In genomic region chr17:50913120-50913519, GRCh38 we compare ENCODE assay signal across 17 cellular contexts. TPM values are rescaled to one million over a fixed set of nuclear protein-coding genes. Genes with fewer than 3 reads are reported as not detected.
A peak's percentile ranks its signal among the peaks of the same experiment; 100 is the strongest.
DNase-seq lines count a peak whose midpoint lies in the region; ATAC-seq and TF ChIP-seq lines count a peak whose summit lies in the region.
"Had no signal": no experiment of that assay in that cellular context is flagged by ENCODE, and none has a peak within 500 bp of the region (broad histone marks: within the 10 kb centered on the region; RNA-seq: fewer than 3 reads in every experiment).

No MANE protein-coding gene starts in this region.

- no peak overlapping the region for H3K9ac ChIP-seq in neuronal stem cell (ENCODE audit: low read depth, low read length, poor library complexity)

- H3K9me3 Mint-ChIP-seq in activated CD8-positive, alpha-beta T cell treated with anti-CD3 and anti-CD28 coated beads, Interleukin-2, amount 10 ng/mL, durations not matched to agents 7 days and 5 days (ENCODE audit: insufficient read depth) = no peaks in the 10 kb centered on the region
- H3K9me3 Mint-ChIP-seq in activated CD8-positive, alpha-beta T cell treated with anti-CD3 and anti-CD28 coated beads for 36 hours = no peaks in the 10 kb centered on the region
- peaks cover 5% of the 10 kb centered on the region for H3K9me3 Mint-ChIP-seq in activated naive CD8-positive, alpha-beta T cell treated with anti-CD3 and anti-CD28 coated beads, Interleukin-2, amount 50 U/mL, for 24 hours

- H3K9me3 ChIP-seq in neuronal stem cell (replicated peaks in 1 of 2; ENCODE audit: control insufficient read depth in 2 of 2, insufficient read depth in 1 of 2, low read depth in 1 of 2, low read length in 2 of 2) = peaks cover 0 to 4% of the 10 kb centered on the region in 2 donors
- no peaks in the 10 kb centered on the region for H3K9me3 ChIP-seq in MG63

- peaks cover 1% of the 10 kb centered on the region for H3K36me3 Mint-ChIP-seq in activated CD8-positive, alpha-beta T cell treated with anti-CD3 and anti-CD28 coated beads, Interleukin-2, amount 10 ng/mL, durations not matched to agents 7 days and 5 days (ENCODE audit: low read depth)
- no peaks in the 10 kb centered on the region for H3K36me3 Mint-ChIP-seq in activated CD8-positive, alpha-beta T cell treated with anti-CD3 and anti-CD28 coated beads for 36 hours (ENCODE audit: low read depth)
- no peaks in the 10 kb centered on the region for H3K36me3 Mint-ChIP-seq in activated naive CD8-positive, alpha-beta T cell treated with anti-CD3 and anti-CD28 coated beads, Interleukin-2, amount 50 U/mL, for 24 hours (ENCODE audit: low read depth)

- no peaks in the 10 kb centered on the region for H3K79me1 ChIP-seq in neuronal stem cell (ENCODE audit: low read depth, low read length)

- H3K27me3 Mint-ChIP-seq in activated CD8-positive, alpha-beta T cell treated with anti-CD3 and anti-CD28 coated beads, Interleukin-2, amount 10 ng/mL, durations not matched to agents 7 days and 5 days (ENCODE audit: low read depth) = peaks cover 2% of the 10 kb centered on the region
- H3K27me3 Mint-ChIP-seq in activated CD8-positive, alpha-beta T cell treated with anti-CD3 and anti-CD28 coated beads for 36 hours = no peaks in the 10 kb centered on the region
- no peaks in the 10 kb centered on the region for H3K27me3 Mint-ChIP-seq in activated naive CD8-positive, alpha-beta T cell treated with anti-CD3 and anti-CD28 coated beads, Interleukin-2, amount 50 U/mL, for 24 hours

- H4K8ac ChIP-seq in neuronal stem cell (ENCODE audit: low read depth, low read length) = no peak overlapping the region

- H3K27ac Mint-ChIP-seq in activated CD8-positive, alpha-beta T cell treated with anti-CD3 and anti-CD28 coated beads, Interleukin-2, amount 10 ng/mL, durations not matched to agents 7 days and 5 days = peak overlapping the region; percentile 66
- H3K27ac Mint-ChIP-seq in activated CD8-positive, alpha-beta T cell treated with anti-CD3 and anti-CD28 coated beads for 36 hours = no peak overlapping the region
- H3K27ac Mint-ChIP-seq in activated naive CD8-positive, alpha-beta T cell treated with anti-CD3 and anti-CD28 coated beads, Interleukin-2, amount 50 U/mL, for 24 hours = peak overlapping the region; percentile 46

- H3K4me3 ChIP-seq in neuronal stem cell (ENCODE audit: low read length in 2 of 2) (no peak overlapping the region), MG63 (no peak overlapping the region)
- H3K4me3 ChIP-seq: GM12878 had no signal

- peaks cover 24 to 27% of the 10 kb centered on the region in 2 donors for H3K4me1 ChIP-seq in neuronal stem cell (ENCODE audit: control insufficient read depth in 2 of 2, insufficient read depth in 1 of 2, low read depth in 1 of 2, low read length in 2 of 2)

- H3K23ac ChIP-seq in neuronal stem cell (ENCODE audit: low read depth, low read length, poor library complexity) = no peak overlapping the region

- H3K4ac ChIP-seq in neuronal stem cell (ENCODE audit: low read length) = no peak overlapping the region

- H3K14ac ChIP-seq in neuronal stem cell (ENCODE audit: low read length) = no peak overlapping the region

- no peak for DNase-seq in activated CD8-positive, alpha-beta T cell treated with anti-CD3 and anti-CD28 coated beads, Interleukin-2, amount 10 ng/mL, durations not matched to agents 7 days and 5 days
- DNase-seq in activated CD8-positive, alpha-beta T cell treated with anti-CD3 and anti-CD28 coated beads for 36 hours = no peak
- no peak for DNase-seq in activated naive CD8-positive, alpha-beta T cell treated with anti-CD3 and anti-CD28 coated beads, Interleukin-2, amount 50 U/mL, for 24 hours
- DNase-seq in neuronal stem cell (ENCODE audit: low spot score) (no peak), NCI-H1694 (lab: John Stamatoyannopoulos, UW) (no peak), NCI-H2227 (lab: John Stamatoyannopoulos, UW; ENCODE audit: unreplicated experiment) (no peak), MG63 (no peak)
- DNase-seq: DMS79; NCI-H1048; NCI-H146; NCI-H2107; NCI-H69; NK-92 treated with Interleukin-12 subunit alpha and Interleukin-12 subunit beta, amount 100 ng/mL, for 24 hours had no signal

- H3K27ac ChIP-seq in C4-2B (peak overlapping the region; percentile 5; the same call in 1 of the 2 replicates), neuronal stem cell (replicated peaks; ENCODE audit: low read length) (no peak overlapping the region)

- H3K27me3 ChIP-seq in neuronal stem cell (ENCODE audit: control insufficient read depth in 3 of 3, insufficient read depth in 3 of 3, low read depth in 1 of 3, low read length in 3 of 3) (peaks cover 0 to 2% (median 0%) of the 10 kb centered on the region in 3 experiments), MG63 (no peaks in the 10 kb centered on the region)

- no CpG with 5 or more reads among the region's 2 CpGs for WGBS in neuronal stem cell (ENCODE audit: extremely low coverage in 2 of 2, insufficient read length in 2 of 2, insufficient replicate concordance in 1 of 2), 2 donors

- H3K4me3 Mint-ChIP-seq in activated CD8-positive, alpha-beta T cell treated with anti-CD3 and anti-CD28 coated beads, Interleukin-2, amount 10 ng/mL, durations not matched to agents 7 days and 5 days = no peak overlapping the region
- no peak overlapping the region for H3K4me3 Mint-ChIP-seq in activated CD8-positive, alpha-beta T cell treated with anti-CD3 and anti-CD28 coated beads for 36 hours
- no peak overlapping the region for H3K4me3 Mint-ChIP-seq in activated naive CD8-positive, alpha-beta T cell treated with anti-CD3 and anti-CD28 coated beads, Interleukin-2, amount 50 U/mL, for 24 hours
- H3K4me3 Mint-ChIP-seq: CD14-positive monocyte had no signal

- H2BK5ac ChIP-seq in neuronal stem cell (ENCODE audit: low read length) = no peak overlapping the region

- no peak overlapping the region for H3K18ac ChIP-seq in neuronal stem cell (ENCODE audit: low read length)

- H3K36me3 ChIP-seq in neuronal stem cell (replicated peaks in 1 of 2; ENCODE audit: control insufficient read depth in 2 of 2, insufficient read depth in 2 of 2, low read length in 2 of 2) (no peaks in the 10 kb centered on the region), MG63 (no peaks in the 10 kb centered on the region)

- no peak overlapping the region for H2BK15ac ChIP-seq in neuronal stem cell (ENCODE audit: low read length)

- H2AFZ ChIP-seq in neuronal stem cell (ENCODE audit: low read length) = no peak overlapping the region

- ATAC-seq in activated CD8-positive, alpha-beta T cell treated with anti-CD3 and anti-CD28 coated beads, Interleukin-2, amount 10 ng/mL, durations not matched to agents 7 days and 5 days = no peak
- no peak for ATAC-seq in activated CD8-positive, alpha-beta T cell treated with anti-CD3 and anti-CD28 coated beads for 36 hours
- ATAC-seq in activated naive CD8-positive, alpha-beta T cell treated with anti-CD3 and anti-CD28 coated beads, Interleukin-2, amount 50 U/mL, for 24 hours = no peak
- ATAC-seq: GM12878, HCT116 had no signal

- no peak for TF ChIP-seq CTCF in activated CD8-positive, alpha-beta T cell treated with anti-CD3 and anti-CD28 coated beads for 36 hours (IDR thresholded peaks at IDR 0.05)
- no peak for TF ChIP-seq CTCF in C4-2B (conservative IDR thresholded peaks at IDR 0.05)

- no peak overlapping the region for H3K4me2 ChIP-seq in neuronal stem cell (ENCODE audit: insufficient read depth, low read length, poor library complexity, severe bottlenecking)

- H2BK120ac ChIP-seq in neuronal stem cell (ENCODE audit: low read depth, low read length) = no peak overlapping the region

- peaks cover 78% of the 10 kb centered on the region for H3K4me1 Mint-ChIP-seq in activated CD8-positive, alpha-beta T cell treated with anti-CD3 and anti-CD28 coated beads, Interleukin-2, amount 10 ng/mL, durations not matched to agents 7 days and 5 days (ENCODE audit: low read depth)
- peaks cover 75% of the 10 kb centered on the region for H3K4me1 Mint-ChIP-seq in activated CD8-positive, alpha-beta T cell treated with anti-CD3 and anti-CD28 coated beads for 36 hours (ENCODE audit: low read depth)
- H3K4me1 Mint-ChIP-seq in activated naive CD8-positive, alpha-beta T cell treated with anti-CD3 and anti-CD28 coated beads, Interleukin-2, amount 50 U/mL, for 24 hours = peaks cover 81% of the 10 kb centered on the region

- CTCF ChIA-PET in activated CD8-positive, alpha-beta T cell treated with anti-CD3 and anti-CD28 coated beads, Interleukin-2, amount 10 ng/mL, durations not matched to agents 7 days and 5 days (lab: Charles Lee) = interaction anchor here (1.2 to 2.3 kb wide), 2 partner anchors 47 to 61 kb away, joined by 5 to 6 read pairs; partner anchors contain the start of gene TOB1
- CTCF ChIA-PET in activated CD8-positive, alpha-beta T cell treated with anti-CD3 and anti-CD28 coated beads for 36 hours (lab: Charles Lee) = interaction anchor here (1.4 kb wide), 1 partner anchor 52 kb away, joined by 5 read pairs; no protein-coding TSS in a partner anchor

- H4K91ac ChIP-seq in neuronal stem cell (ENCODE audit: low read depth, low read length, poor library complexity) = no peak overlapping the region

- no peak overlapping the region for H2BK12ac ChIP-seq in neuronal stem cell (ENCODE audit: low read length)

- H2AK5ac ChIP-seq in neuronal stem cell (ENCODE audit: low read depth, low read length) = peak overlapping the region; percentile 26

- intact Hi-C loops in activated CD8-positive, alpha-beta T cell treated with anti-CD3 and anti-CD28 coated beads for 36 hours (cut with micrococcal nuclease) = loop anchor here (5.0 kb wide), 1 partner anchor 41 kb away; no protein-coding TSS in a partner anchor

- POLR2A ChIA-PET in activated CD8-positive, alpha-beta T cell treated with anti-CD3 and anti-CD28 coated beads, Interleukin-2, amount 10 ng/mL, durations not matched to agents 7 days and 5 days (lab: Charles Lee) = interaction anchor here (4.4 to 10.9 kb wide), 2 partner anchors 47 kb away, joined by 64 to 109 read pairs; partner anchors contain the start of gene TOB1
- POLR2A ChIA-PET in activated CD8-positive, alpha-beta T cell treated with anti-CD3 and anti-CD28 coated beads for 36 hours (lab: Charles Lee) = interaction anchor here (1.5 to 8.1 kb wide), 2 partner anchors 31 to 48 kb away, joined by 5 to 75 read pairs; partner anchors contain the start of gene TOB1

RNA-seq across cellular contexts. Expression of gene TOB1, which starts 47.0 kb away (rescaled TPM):
- 10 to 100 TPM; 44.5 to 47.6 TPM for total RNA-seq in activated CD8-positive, alpha-beta T cell treated with anti-CD3 and anti-CD28 coated beads, Interleukin-2, amount 10 ng/mL, durations not matched to agents 7 days and 5 days
- total RNA-seq in activated CD8-positive, alpha-beta T cell treated with anti-CD3 and anti-CD28 coated beads for 36 hours = 10 to 100 TPM; 34.4 to 40.5 TPM
- polyA plus RNA-seq in neuronal stem cell (2013, experiment 1 of 2) = 44.9 TPM
- polyA plus RNA-seq in neuronal stem cell (2013, experiment 2 of 2) = 45.0 TPM
- 16.0 and 17.5 TPM in 2 replicates for total RNA-seq in MG63 (2014; rRNA removed; shearing (Covaris generic); ENCODE audit: low replicate concordance)
